Comparison of ENCODE assay signal across 19 cellular contexts in the genomic region with DNA sequence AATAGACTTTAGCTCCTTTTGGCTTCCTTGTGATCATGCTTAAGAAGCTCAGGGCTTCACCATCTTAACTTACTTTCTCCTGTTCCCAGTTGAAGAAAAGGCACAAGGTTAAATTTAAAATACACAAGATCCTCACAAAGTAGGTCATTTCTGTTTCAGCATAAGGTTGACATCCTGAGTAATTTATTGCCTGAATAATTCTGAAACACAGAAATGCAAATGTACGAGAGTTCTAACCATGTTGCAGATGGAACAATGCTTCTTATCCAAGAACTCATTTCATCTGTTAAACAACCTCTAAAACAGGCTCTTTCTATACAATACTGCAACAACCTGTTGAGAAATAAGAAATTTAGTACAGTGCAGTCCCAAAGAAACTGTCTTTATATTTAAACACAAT.
DNase-seq lines count a peak whose midpoint lies in the region; ATAC-seq and TF ChIP-seq lines count a peak whose summit lies in the region.
"Had no signal": no experiment of that assay in that cellular context is flagged by ENCODE, and none has a peak within 500 bp of the region (broad histone marks: within the 10 kb centered on the region; RNA-seq: fewer than 3 reads in every experiment).

No MANE protein-coding gene starts in this region.

- no peaks in the 10 kb centered on the region for H3K4me1 ChIP-seq in HEK293 (ENCODE audit: control insufficient read depth, insufficient read depth, low read length)
- H3K4me1 ChIP-seq: A549, foreskin keratinocyte had no signal

- DNase-seq in GM06990 (ENCODE audit: extremely low read depth, insufficient read length) (peak; percentile 28), glomerular visceral epithelial cell (ENCODE audit: extremely low spot score) (no peak), A172 (ENCODE audit: low spot score) (no peak), ecto neural progenitor cell (ENCODE audit: low spot score) (no peak)
- no peak for DNase-seq in activated naive CD4-positive, alpha-beta T cell (lab: John Stamatoyannopoulos, UW)
- DNase-seq: activated CD4-positive, alpha-beta T cell treated with anti-CD3 and anti-CD28 coated beads, Interleukin-2, amount 10 ng/mL, durations not matched to agents 7 days and 5 days; DMS 273 treated with DMSO at 0.1 percent for 48 hours; foreskin keratinocyte; GF-D8; kidney; NCI-H1436; NCI-H69; occipital lobe had no signal

- CTCF ChIA-PET in HEK293 (lab: Yijun Ruan, JAX): no interaction called here

- no peak overlapping the region for H3K27ac ChIP-seq in HEK293 (ENCODE audit: extremely low read depth, low read depth, low read length)
- H3K27ac ChIP-seq: A549, C4-2B, foreskin keratinocyte had no signal

- H3K4me3 ChIP-seq in GM06990 (replicated peaks; ENCODE audit: low read depth, low read length) (no peak overlapping the region), HEK293 (ENCODE audit: low read depth, low read length) (no peak overlapping the region)
- H3K4me3 ChIP-seq: A549 had no signal

- H3K36me3 ChIP-seq in GM06990 (ENCODE audit: control insufficient read depth, insufficient read depth, low read length) (no peaks in the 10 kb centered on the region), HEK293 (ENCODE audit: control insufficient read depth in 2 of 2, insufficient read depth in 1 of 2, low read length in 2 of 2) (no peaks in the 10 kb centered on the region)

- no peaks in the 10 kb centered on the region for H3K9me3 ChIP-seq in HEK293 (ENCODE audit: control insufficient read depth, insufficient read depth, low read depth, low read length)
- H3K9me3 ChIP-seq: A549 had no signal

- no peak for TF ChIP-seq CTCF in GM06990 (IDR thresholded peaks at IDR 0.05; ENCODE audit: insufficient read depth, low read length, poor library complexity, severe bottlenecking)
- TF ChIP-seq CTCF in HEK293 (tag by site-specific recombination; IDR thresholded peaks at IDR 0.05): no peak

- POLR2A ChIA-PET in HEK293 (lab: Yijun Ruan, JAX): no interaction called here

- no peaks in the 10 kb centered on the region for H3K27me3 ChIP-seq in GM06990 (replicated peaks; ENCODE audit: control insufficient read depth, insufficient read depth, low read length)

- ATAC-seq in GM18873 (IDR thresholded peaks at IDR 0.05; ENCODE audit: low FRiP score, unreplicated experiment) (peak; percentile 69), HG03103 (IDR thresholded peaks at IDR 0.05; ENCODE audit: low read depth, unreplicated experiment) (peak; percentile 81)
- ATAC-seq: A549, foreskin keratinocyte, Right ventricle myocardium inferior had no signal

TF ChIP-seq in HEK293, 187 proteins besides CTCF, POLR2A, EP300 and RAD21:
- TF ChIP-seq SCRT2 (tag by site-specific recombination; IDR thresholded peaks at IDR 0.05) (0 out of 2 replicates have a peak, but pooled peaks have one; percentile 26), ZNF354C (tag by site-specific recombination; IDR thresholded peaks at IDR 0.05; ENCODE audit: borderline replicate concordance, low read depth) (no peak)
